ENCODE assay signal across 8 cellular contexts in the genomic region with DNA sequence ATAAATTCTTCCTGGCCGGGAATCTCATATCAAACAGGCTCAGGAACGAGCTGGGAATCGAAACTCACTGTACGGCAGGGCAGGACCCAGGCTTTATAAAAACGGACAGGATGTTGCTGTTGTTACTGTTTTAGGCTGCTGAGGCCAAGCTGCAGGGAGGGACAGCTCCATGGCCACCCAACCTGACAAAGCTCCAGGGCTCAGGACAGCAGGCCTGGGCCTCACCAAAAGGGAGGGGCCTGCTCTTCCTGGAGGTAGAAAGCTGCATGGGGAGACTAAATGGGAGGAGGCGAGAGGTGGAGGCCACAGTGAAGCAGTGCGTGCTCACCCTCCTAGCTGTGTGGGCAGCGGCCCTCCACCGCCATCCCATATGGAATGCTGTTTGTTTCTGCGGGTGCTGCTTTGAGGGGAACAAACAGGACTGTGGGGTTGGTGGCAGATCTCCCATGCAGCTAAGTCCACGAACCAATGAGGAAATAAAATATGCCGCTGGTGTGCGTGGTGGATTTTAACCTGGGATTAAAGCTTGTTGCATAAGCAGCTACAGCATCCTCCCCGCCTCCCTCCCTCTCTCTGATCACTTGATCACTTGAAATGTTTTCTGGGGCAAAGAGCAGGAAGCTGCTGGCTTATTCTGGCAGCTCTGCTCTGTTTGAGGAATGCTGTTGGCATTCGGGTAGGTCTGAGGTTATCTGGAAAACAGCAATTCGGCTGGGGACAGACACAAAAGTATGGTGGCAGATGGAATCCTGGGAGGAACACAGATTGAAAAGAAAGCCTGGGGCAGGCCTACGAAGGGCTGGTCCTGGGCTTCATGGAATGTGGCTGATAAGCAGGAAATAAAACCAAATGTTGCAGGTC. TPM values are rescaled to one million over a fixed set of nuclear protein-coding genes. Genes with fewer than 3 reads are reported as not detected.
DNase-seq lines count a peak whose midpoint lies in the region; ATAC-seq lines count a peak whose summit lies in the region.

No MANE protein-coding gene starts in this region.

- H3K4me3 ChIP-seq in HUES6 (ENCODE audit: low read depth, low read length): peak overlapping the region; percentile 20; the same call in 1 of the 2 replicates
- H3K4me3 ChIP-seq in thymus (ENCODE audit: low read length): no peak overlapping the region
- H3K4me3 ChIP-seq in effector memory CD4-positive, alpha-beta T cell (ENCODE audit: insufficient read depth, low read depth, low read length, poor library complexity, severe bottlenecking): no peak overlapping the region

- peaks cover 9% of the 10 kb centered on the region; the same call in 1 of the 2 replicates for H3K36me3 ChIP-seq in HUES6 (ENCODE audit: control insufficient read depth, insufficient read depth, low read length)
- H3K36me3 ChIP-seq in thymus (ENCODE audit: control insufficient read depth, insufficient read depth): no peaks in the 10 kb centered on the region
- no peaks in the 10 kb centered on the region for H3K36me3 ChIP-seq in effector memory CD4-positive, alpha-beta T cell (ENCODE audit: control insufficient read depth, insufficient read depth, low read length)

- peak overlapping the region; percentile 22 to 99 for H3K27ac Mint-ChIP-seq in effector memory CD8-positive, alpha-beta T cell

- H3K9me3 Mint-ChIP-seq in effector memory CD8-positive, alpha-beta T cell: no peaks in the 10 kb centered on the region

- H3K27me3 Mint-ChIP-seq in effector memory CD8-positive, alpha-beta T cell: no peaks in the 10 kb centered on the region

- DNase-seq in DMS 273 (lab: John Stamatoyannopoulos, UW; ENCODE audit: unreplicated experiment) (peak; percentile 89), SK-MEL-5 (ENCODE audit: low read depth, low spot score) (peak; percentile 62), medulla oblongata (ENCODE audit: extremely low spot score) (peak; percentile 96)
- DNase-seq in effector memory CD8-positive, alpha-beta T cell: no peak
- DNase-seq in effector memory CD4-positive, alpha-beta T cell: no peak

- peak overlapping the region; percentile 95 for H3K9ac ChIP-seq in HUES6 (ENCODE audit: low read length)

- H3K4me3 Mint-ChIP-seq in effector memory CD8-positive, alpha-beta T cell: no peak overlapping the region

- no peaks in the 10 kb centered on the region for H3K27me3 ChIP-seq in HUES6 (ENCODE audit: control insufficient read depth, insufficient read depth, low read length)
- H3K27me3 ChIP-seq in thymus (ENCODE audit: control insufficient read depth, insufficient read depth): peaks cover 2% of the 10 kb centered on the region
- no peaks in the 10 kb centered on the region for H3K27me3 ChIP-seq in effector memory CD4-positive, alpha-beta T cell (replicated peaks; ENCODE audit: control insufficient read depth, insufficient read depth, low read length, poor library complexity, severe bottlenecking)

- in situ Hi-C loops in SK-MEL-5 (cut with HindIII; ENCODE audit: low pct_unique_long_range_greater_than_20kb, low sequenced_read_pairs): no loop called here

- H3K27ac ChIP-seq in HUES6 (ENCODE audit: low read depth, low read length): peak overlapping the region; percentile 80
- H3K27ac ChIP-seq in thymus (ENCODE audit: low read depth): peak overlapping the region; percentile 82
- no peak overlapping the region for H3K27ac ChIP-seq in effector memory CD4-positive, alpha-beta T cell (ENCODE audit: insufficient read depth, low read length, poor library complexity, severe bottlenecking)

- H3K4me1 ChIP-seq in HUES6 (ENCODE audit: control insufficient read depth, insufficient read depth, low read length) (peaks cover 83% of the 10 kb centered on the region), thymus (ENCODE audit: control insufficient read depth, insufficient read depth, low read length) (peaks cover 13% of the 10 kb centered on the region)
- peaks cover 27% of the 10 kb centered on the region for H3K4me1 ChIP-seq in effector memory CD4-positive, alpha-beta T cell (ENCODE audit: control insufficient read depth, insufficient read depth, low read length, poor library complexity, severe bottlenecking)

- H3K9me3 ChIP-seq in HUES6 (ENCODE audit: control insufficient read depth, insufficient read depth, low read depth, low read length): no peaks in the 10 kb centered on the region
- no peaks in the 10 kb centered on the region for H3K9me3 ChIP-seq in thymus (ENCODE audit: control insufficient read depth)
- H3K9me3 ChIP-seq in effector memory CD4-positive, alpha-beta T cell (ENCODE audit: control insufficient read depth, low read length): no peaks in the 10 kb centered on the region

- no peak for ATAC-seq in effector memory CD8-positive, alpha-beta T cell (replicated peaks)
- ATAC-seq in HG02588 (IDR thresholded peaks at IDR 0.05; ENCODE audit: unreplicated experiment): no peak

- H3K36me3 Mint-ChIP-seq in effector memory CD8-positive, alpha-beta T cell (ENCODE audit: insufficient read depth): peaks cover 13% of the 10 kb centered on the region

- peaks cover 36 to 37% of the 10 kb centered on the region in 2 donors for H3K4me1 Mint-ChIP-seq in effector memory CD8-positive, alpha-beta T cell (ENCODE audit: low read depth in 2 of 2)

- 89% methylated on average over 17 of the region's 17 CpGs for WGBS in thymus

RNA-seq across cellular contexts. Expression of gene ZMYND8, which starts 2.4 kb away (rescaled TPM):
- 22.1 and 22.8 TPM in 2 replicates for total RNA-seq in SK-MEL-5 (2014; rRNA removed; shearing (Covaris generic))
- 31.0 and 40.6 TPM in 2 replicates for polyA plus RNA-seq in SK-MEL-5 (2015; cell fraction: cytosol; rRNA removed)
- polyA plus RNA-seq in SK-MEL-5 (2015; cell fraction: nucleus; rRNA removed): 44.9 and 62.9 TPM in 2 replicates
- 28.5 TPM for polyA plus RNA-seq in thymus

Comparison
In these comparisons a context has a peak if more than half of its experiments do, and no peak if none do; other contexts are left out.
1. DNase-seq: peak in DMS 273 (single experiment), SK-MEL-5 (single experiment) and medulla oblongata (single experiment); none in effector memory CD8-positive, alpha-beta T cell (0 of 3) and effector memory CD4-positive, alpha-beta T cell (0 of 3).